ENCODE assay signal across 1 cellular context in genomic region chr18:58659691-58660090, GRCh38.
TF ChIP-seq lines count a peak whose summit lies in the region.

No MANE protein-coding gene starts in this region.

TF ChIP-seq in GM12878, 131 proteins besides CTCF, POLR2A, EP300 and RAD21:
- TF ChIP-seq SUPT20H (IDR thresholded peaks at IDR 0.05; ENCODE audit: borderline replicate concordance, control insufficient read depth, low read depth, low read length) (no peak), SREBF1 (IDR thresholded peaks at IDR 0.05; ENCODE audit: low read length) (no peak), HDGF (IDR thresholded peaks at IDR 0.05) (no peak), RELA (IDR thresholded peaks at IDR 0.05; ENCODE audit: borderline replicate concordance, partially characterized antibody) (no peak), CEBPB (IDR thresholded peaks at IDR 0.05; ENCODE audit: borderline replicate concordance in 1 of 2, low read depth in 2 of 2, low read length in 2 of 2) (no peak), POLR2AphosphoS5 (IDR thresholded peaks at IDR 0.05; ENCODE audit: low read length) (peak; percentile 80), SIN3A (IDR thresholded peaks at IDR 0.05; ENCODE audit: low read depth, low read length) (no peak), ZBED1 (IDR thresholded peaks at IDR 0.05; ENCODE audit: borderline replicate concordance) (no peak), DPF2 (IDR thresholded peaks at IDR 0.05) (no peak), MLLT1 (IDR thresholded peaks at IDR 0.05) (no peak), TBL1XR1 (IDR thresholded peaks at IDR 0.05; ENCODE audit: low read depth, low read length) (no peak), NFYA (IDR thresholded peaks at IDR 0.05; ENCODE audit: borderline replicate concordance, low read depth, low read length) (no peak), PML (IDR thresholded peaks at IDR 0.05; ENCODE audit: low read length) (peak; percentile 25; the same call in 1 of the 2 replicates)
